In the genomic region with DNA sequence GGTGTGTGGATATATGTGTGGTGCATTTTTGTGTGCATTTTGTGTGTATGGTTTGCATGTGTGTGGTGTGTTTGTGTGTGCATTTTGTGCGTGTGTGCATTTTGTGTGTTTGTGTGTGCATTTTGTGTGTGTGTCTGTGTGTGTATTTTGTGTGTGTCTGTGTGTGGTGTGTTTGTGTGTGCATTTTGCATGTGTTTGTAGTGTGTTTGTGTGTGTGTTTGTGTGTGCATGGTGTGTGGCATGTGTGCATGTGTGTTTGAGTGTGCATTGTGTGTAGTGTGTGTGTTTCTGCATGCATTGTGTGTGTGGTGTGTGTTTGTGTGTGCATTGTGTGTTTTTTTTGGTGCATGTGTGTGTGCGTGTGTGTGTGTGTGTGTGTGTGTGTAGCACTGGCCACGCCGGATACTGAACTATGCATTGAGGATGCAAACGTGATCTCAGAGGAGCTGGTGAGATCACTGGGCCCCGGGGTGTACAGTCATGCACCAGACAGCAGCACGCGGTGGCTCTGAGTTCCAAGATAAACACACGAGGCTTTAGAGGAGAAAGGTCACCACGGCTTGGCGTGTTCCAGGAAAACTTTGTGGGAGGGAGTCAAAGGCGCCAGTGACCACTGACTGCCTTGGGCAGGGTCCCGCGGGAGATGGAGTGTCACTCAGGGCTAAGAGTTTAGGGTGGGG, we compare ENCODE assay signal across 13 cellular contexts.
DNase-seq lines count a peak whose midpoint lies in the region; FAIRE-seq and TF ChIP-seq lines count a peak whose summit lies in the region.
"Had no signal": no experiment of that assay in that cellular context is flagged by ENCODE, and none has a peak within 500 bp of the region (broad histone marks: within the 10 kb centered on the region; RNA-seq: fewer than 3 reads in every experiment).

No MANE protein-coding gene starts in this region.

- no peak for TF ChIP-seq CTCF in esophagus squamous epithelium (IDR thresholded peaks at IDR 0.05)
- no peak for TF ChIP-seq CTCF in nephron progenitor cell (IDR thresholded peaks at IDR 0.05)
- TF ChIP-seq CTCF in tibial nerve (IDR thresholded peaks at IDR 0.05), result no peak

- FAIRE-seq in RCC 7860 (lab: Jason Lieb, UNC), result peak; percentile 74

- H3K4me3 Mint-ChIP-seq in nephron progenitor cell, result no peak overlapping the region
- H3K4me3 Mint-ChIP-seq: activated naive CD4-positive, alpha-beta T cell treated with anti-CD3 and anti-CD28 coated beads, Interleukin-2, amount 10 ng/mL, durations not matched to agents 7 days and 5 days; stimulated activated naive B cell treated with anti-CD40 and anti-IgM and Interleukin-4, amounts not matched to agents 10 μg/mL and 1 μg/mL and 100 μg/mL, for 72 hours had no signal

- H3K9me3 Mint-ChIP-seq in nephron progenitor cell, result no peaks in the 10 kb centered on the region

- no peak overlapping the region for H3K27ac ChIP-seq in esophagus squamous epithelium
- no peak overlapping the region for H3K27ac ChIP-seq in tibial nerve

- TF ChIP-seq POLR2A in esophagus squamous epithelium (IDR thresholded peaks at IDR 0.05) (no peak), tibial nerve (IDR thresholded peaks at IDR 0.05) (no peak)

- intact Hi-C loops in esophagus squamous epithelium (cut with DNase I), result no loop called here

- TF ChIP-seq EP300 in tibial nerve (IDR thresholded peaks at IDR 0.05), result peak in 1 of 2 donors; percentile 23

- peak; percentile 1 for DNase-seq in EH (ENCODE audit: low read depth)
- peak; percentile 90 for DNase-seq in RCC 7860 (ENCODE audit: low spot score)
- peak; percentile 9 for DNase-seq in esophagus squamous epithelium (lab: John Stamatoyannopoulos, UW)
- no peak for DNase-seq in nephron progenitor cell
- no peak for DNase-seq in NCI-H1436 treated with DMSO at 0.1 percent for 48 hours (lab: John Stamatoyannopoulos, UW)
- no peak for DNase-seq in tibial nerve (ENCODE audit: low spot score in 2 of 2)
- no peak for DNase-seq in cerebellum (ENCODE audit: low spot score)
- no peak for DNase-seq in occipital lobe (lab: John Stamatoyannopoulos, UW)
- DNase-seq: activated naive CD4-positive, alpha-beta T cell treated with anti-CD3 and anti-CD28 coated beads, Interleukin-2, amount 10 ng/mL, durations not matched to agents 7 days and 5 days; COR-L47; NCI-H2081; retina; stimulated activated naive B cell treated with anti-CD40 and anti-IgM and Interleukin-4, amounts not matched to agents 10 μg/mL and 1 μg/mL and 100 μg/mL, for 72 hours had no signal

- peak overlapping the region; percentile 17 for H3K27ac Mint-ChIP-seq in nephron progenitor cell
- H3K27ac Mint-ChIP-seq: activated naive CD4-positive, alpha-beta T cell treated with anti-CD3 and anti-CD28 coated beads, Interleukin-2, amount 10 ng/mL, durations not matched to agents 7 days and 5 days; stimulated activated naive B cell treated with anti-CD40 and anti-IgM and Interleukin-4, amounts not matched to agents 10 μg/mL and 1 μg/mL and 100 μg/mL, for 72 hours had no signal

- H3K36me3 Mint-ChIP-seq in nephron progenitor cell (ENCODE audit: low read depth), result no peaks in the 10 kb centered on the region
- H3K36me3 Mint-ChIP-seq: activated naive CD4-positive, alpha-beta T cell treated with anti-CD3 and anti-CD28 coated beads, Interleukin-2, amount 10 ng/mL, durations not matched to agents 7 days and 5 days; stimulated activated naive B cell treated with anti-CD40 and anti-IgM and Interleukin-4, amounts not matched to agents 10 μg/mL and 1 μg/mL and 100 μg/mL, for 72 hours had no signal

- WGBS in esophagus squamous epithelium, 2 donors, result 33 to 41% methylated on average over 4 to 14 of the region's 14 CpGs
- WGBS in tibial nerve, 2 donors, result 26 to 34% methylated on average over 14 of the region's 14 CpGs

- H3K4me1 ChIP-seq in esophagus squamous epithelium, result peaks cover 10 to 46% (median 24%) of the 10 kb centered on the region in 3 donors
- H3K4me1 ChIP-seq in tibial nerve, result peaks cover 0 to 8% (median 3%) of the 10 kb centered on the region in 4 donors

- peaks cover 12% of the 10 kb centered on the region for H3K4me1 Mint-ChIP-seq in nephron progenitor cell
- H3K4me1 Mint-ChIP-seq: activated naive CD4-positive, alpha-beta T cell treated with anti-CD3 and anti-CD28 coated beads, Interleukin-2, amount 10 ng/mL, durations not matched to agents 7 days and 5 days; stimulated activated naive B cell treated with anti-CD40 and anti-IgM and Interleukin-4, amounts not matched to agents 10 μg/mL and 1 μg/mL and 100 μg/mL, for 72 hours had no signal

- H3K36me3 ChIP-seq in esophagus squamous epithelium, result no peaks in the 10 kb centered on the region
- H3K36me3 ChIP-seq in tibial nerve, result no peaks in the 10 kb centered on the region

- H3K9me3 ChIP-seq in esophagus squamous epithelium (no peaks in the 10 kb centered on the region), tibial nerve (no peaks in the 10 kb centered on the region)

- peaks cover 31% of the 10 kb centered on the region for H3K27me3 Mint-ChIP-seq in nephron progenitor cell (ENCODE audit: low read depth, poor library complexity)

- no peak overlapping the region for H3K4me3 ChIP-seq in esophagus squamous epithelium
- H3K4me3 ChIP-seq in tibial nerve, result no peak overlapping the region

- H3K27me3 ChIP-seq in esophagus squamous epithelium (peaks cover 0 to 36% (median 0%) of the 10 kb centered on the region in 4 donors), tibial nerve (no peaks in the 10 kb centered on the region)

Comparison
In these comparisons a context has a peak if more than half of its experiments do, and no peak if none do; other contexts are left out.
1. DNase-seq: peak in EH (single experiment), RCC 7860 (single experiment) and esophagus squamous epithelium (single experiment); none in nephron progenitor cell (single experiment), NCI-H1436 treated with DMSO at 0.1 percent for 48 hours (single experiment), tibial nerve (0 of 2), cerebellum (single experiment) and occipital lobe (single experiment).